Comparison of ENCODE assay signal across 8 cellular contexts in the genomic region with DNA sequence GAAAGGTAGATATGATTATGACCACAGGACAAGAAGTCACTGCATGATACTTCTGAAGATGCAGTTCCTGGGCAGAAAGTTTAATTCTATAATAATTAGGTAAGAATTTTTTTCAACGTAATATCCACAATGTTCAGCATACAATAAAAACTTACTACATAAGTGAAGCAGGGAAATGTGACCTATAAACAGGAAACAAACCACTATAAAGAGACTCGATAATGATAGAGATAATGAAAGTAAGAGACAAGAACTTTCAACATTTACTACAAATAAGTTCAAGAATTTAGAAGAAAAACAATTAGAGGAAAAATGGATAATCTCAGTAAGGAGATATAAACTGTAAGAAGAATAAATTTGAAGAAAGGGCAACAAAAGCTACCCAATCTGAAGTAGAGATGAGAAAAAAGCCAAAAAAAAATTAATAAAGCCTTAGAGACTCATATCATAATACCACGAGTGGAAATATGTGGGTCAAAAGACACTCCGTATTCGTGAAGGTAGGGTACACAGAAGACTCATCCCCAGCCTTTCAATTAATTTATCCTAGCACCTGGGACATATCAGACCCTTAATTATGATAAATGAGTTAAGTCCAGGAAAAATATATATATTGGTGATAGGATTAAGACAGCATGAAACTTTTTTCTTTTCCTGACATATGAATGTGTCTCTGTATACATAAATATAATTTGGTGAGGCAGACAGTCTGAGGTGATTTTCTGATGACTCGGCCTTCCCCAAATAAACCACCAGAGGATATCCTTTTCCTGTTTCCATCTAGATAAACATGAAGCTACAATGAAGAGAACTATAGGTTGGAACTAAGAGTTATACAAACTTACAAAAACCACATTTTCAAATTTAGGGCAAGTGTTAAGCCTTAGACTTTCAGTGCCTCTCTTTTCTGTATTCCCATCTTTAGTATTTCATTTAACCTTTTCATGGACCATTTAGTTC.
DNase-seq lines count a peak whose midpoint lies in the region; ATAC-seq, FAIRE-seq and TF ChIP-seq lines count a peak whose summit lies in the region.

No MANE protein-coding gene starts in this region.

- ATAC-seq in HG03460 (IDR thresholded peaks at IDR 0.05; ENCODE audit: unreplicated experiment) (peak; percentile 39), GM19395 (IDR thresholded peaks at IDR 0.05; ENCODE audit: unreplicated experiment) (no peak)
- ATAC-seq in activated naive CD8-positive, alpha-beta T cell treated with anti-CD3 and anti-CD28 coated beads, Interleukin-2, amount 50 U/mL, for 24 hours: peak; percentile 83

- no peaks in the 10 kb centered on the region for H3K79me2 ChIP-seq in parathyroid adenoma

- H3K4me1 Mint-ChIP-seq in activated naive CD8-positive, alpha-beta T cell treated with anti-CD3 and anti-CD28 coated beads, Interleukin-2, amount 50 U/mL, for 24 hours: peaks cover 51% of the 10 kb centered on the region

- H3K9ac ChIP-seq in parathyroid adenoma: no peak overlapping the region

- no peaks in the 10 kb centered on the region for H3K36me3 ChIP-seq in parathyroid adenoma (ENCODE audit: control insufficient read depth, insufficient read depth, low read length)

- no peaks in the 10 kb centered on the region for H3K9me3 Mint-ChIP-seq in activated naive CD8-positive, alpha-beta T cell treated with anti-CD3 and anti-CD28 coated beads, Interleukin-2, amount 50 U/mL, for 24 hours

- no peak overlapping the region for H3K4me3 ChIP-seq in parathyroid adenoma (ENCODE audit: low read depth, low read length)

- H3K27me3 Mint-ChIP-seq in activated naive CD8-positive, alpha-beta T cell treated with anti-CD3 and anti-CD28 coated beads, Interleukin-2, amount 50 U/mL, for 24 hours: no peaks in the 10 kb centered on the region

- peak; percentile 76 for FAIRE-seq in GM12892 (lab: Jason Lieb, UNC)

- DNase-seq in GM12892 (ENCODE audit: insufficient read length): no peak
- DNase-seq in activated naive CD8-positive, alpha-beta T cell treated with anti-CD3 and anti-CD28 coated beads, Interleukin-2, amount 50 U/mL, for 24 hours: no peak
- no peak for DNase-seq in NCI-H2029 (lab: John Stamatoyannopoulos, UW)
- no peak for DNase-seq in GM03348 (ENCODE audit: low spot score)
- no peak for DNase-seq in HPDE6-E6E7 (ENCODE audit: extremely low spot score)

- peaks cover 32% of the 10 kb centered on the region for H3K36me3 Mint-ChIP-seq in activated naive CD8-positive, alpha-beta T cell treated with anti-CD3 and anti-CD28 coated beads, Interleukin-2, amount 50 U/mL, for 24 hours (ENCODE audit: low read depth)

- no peaks in the 10 kb centered on the region for H3K27me3 ChIP-seq in parathyroid adenoma (ENCODE audit: control insufficient read depth, insufficient read depth, low read length)

- H3K4me1 ChIP-seq in parathyroid adenoma: peaks cover 3% of the 10 kb centered on the region

- H3K9me3 ChIP-seq in parathyroid adenoma (ENCODE audit: control insufficient read depth, low read length): no peaks in the 10 kb centered on the region

- H3K4me2 ChIP-seq in parathyroid adenoma (ENCODE audit: low read length): peak overlapping the region; percentile 15

- peak overlapping the region; percentile 75 for H3K4me3 Mint-ChIP-seq in activated naive CD8-positive, alpha-beta T cell treated with anti-CD3 and anti-CD28 coated beads, Interleukin-2, amount 50 U/mL, for 24 hours

- H3K27ac ChIP-seq in parathyroid adenoma: peak overlapping the region; percentile 20

- no peak overlapping the region for H2AFZ ChIP-seq in parathyroid adenoma

- H3K27ac Mint-ChIP-seq in activated naive CD8-positive, alpha-beta T cell treated with anti-CD3 and anti-CD28 coated beads, Interleukin-2, amount 50 U/mL, for 24 hours: peak overlapping the region; percentile 79

- no peak for TF ChIP-seq CTCF in parathyroid adenoma (IDR thresholded peaks at IDR 0.05)

- no peak for TF ChIP-seq POLR2A in GM12892 (IDR thresholded peaks at IDR 0.05; ENCODE audit: low read depth, low read length)
